In the genomic region with DNA sequence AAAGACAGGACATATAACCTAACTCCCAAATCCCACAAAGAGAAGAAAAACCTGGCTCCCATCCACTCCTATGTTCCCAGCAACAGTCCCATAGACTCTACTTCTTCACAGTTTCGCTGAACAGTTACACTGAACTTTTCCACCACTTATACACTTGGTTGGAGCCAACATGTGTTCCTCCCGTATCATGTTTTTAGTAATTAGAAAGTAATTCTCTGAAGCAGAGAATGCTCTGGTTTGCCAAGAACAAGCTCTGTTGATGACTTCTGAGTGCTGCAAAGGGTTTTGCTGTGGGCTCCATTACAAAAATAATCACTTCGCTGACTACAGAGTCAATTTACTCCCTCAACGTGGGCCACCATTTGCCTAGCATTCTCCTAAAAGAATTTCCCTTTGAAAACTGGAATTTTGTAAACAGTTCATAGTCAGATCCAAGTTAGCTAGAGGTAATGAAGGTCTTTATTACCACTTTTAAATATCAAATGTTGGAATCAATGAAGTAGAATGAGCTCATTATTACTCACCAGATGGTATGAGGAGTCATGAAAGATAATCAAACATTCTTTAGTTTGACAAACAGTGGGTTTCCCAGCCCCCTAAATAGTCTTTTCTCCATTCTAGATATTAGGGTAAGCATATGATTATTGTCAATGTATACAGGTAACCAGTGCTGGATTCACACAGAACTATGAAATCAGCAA, we compare ENCODE assay signal across 13 cellular contexts.
DNase-seq lines count a peak whose midpoint lies in the region; TF ChIP-seq lines count a peak whose summit lies in the region.
"Had no signal": no experiment of that assay in that cellular context is flagged by ENCODE, and none has a peak within 500 bp of the region (broad histone marks: within the 10 kb centered on the region; RNA-seq: fewer than 3 reads in every experiment).

No MANE protein-coding gene starts in this region.

- H3K36me3 ChIP-seq in skeletal muscle satellite cell (ENCODE audit: insufficient read depth, low read length), result no peaks in the 10 kb centered on the region
- H3K36me3 ChIP-seq: sigmoid colon had no signal

- peak overlapping the region; percentile 53 for H3K9ac ChIP-seq in skeletal muscle satellite cell (ENCODE audit: low read depth, low read length)

- H3K4me2 ChIP-seq in skeletal muscle satellite cell (ENCODE audit: low read length), result peak overlapping the region; percentile 48

- no peaks in the 10 kb centered on the region for H3K27me3 ChIP-seq in skeletal muscle satellite cell (ENCODE audit: control insufficient read depth, insufficient read depth, low read length)
- H3K27me3 ChIP-seq: sigmoid colon, testis had no signal

- peaks cover 18% of the 10 kb centered on the region for H3K4me1 Mint-ChIP-seq in mesothelial cell of epicardium
- peaks cover 21% of the 10 kb centered on the region for H3K4me1 Mint-ChIP-seq in type B pancreatic cell (ENCODE audit: unreplicated experiment)
- H3K4me1 Mint-ChIP-seq: CD8-positive, alpha-beta memory T cell; immature natural killer cell had no signal

- H3K4me3 Mint-ChIP-seq in mesothelial cell of epicardium, result no peak overlapping the region
- H3K4me3 Mint-ChIP-seq in type B pancreatic cell, result no peak overlapping the region
- H3K4me3 Mint-ChIP-seq: CD8-positive, alpha-beta memory T cell; immature natural killer cell had no signal

- H3K9me3 Mint-ChIP-seq in mesothelial cell of epicardium (peaks cover 6% of the 10 kb centered on the region), type B pancreatic cell (no peaks in the 10 kb centered on the region)
- H3K9me3 Mint-ChIP-seq: CD8-positive, alpha-beta memory T cell; immature natural killer cell had no signal

- H3K36me3 Mint-ChIP-seq in mesothelial cell of epicardium (no peaks in the 10 kb centered on the region), type B pancreatic cell (no peaks in the 10 kb centered on the region)
- H3K36me3 Mint-ChIP-seq: CD8-positive, alpha-beta memory T cell; immature natural killer cell had no signal

- H3K4me3 ChIP-seq in skeletal muscle satellite cell (ENCODE audit: low read length), result peak overlapping the region; percentile 11
- H3K4me3 ChIP-seq: sigmoid colon, testis had no signal

- no peak for TF ChIP-seq CTCF in mesothelial cell of epicardium (IDR thresholded peaks at IDR 0.05; ENCODE audit: unreplicated experiment)
- TF ChIP-seq CTCF in type B pancreatic cell (conservative IDR thresholded peaks at IDR 0.05), result no peak

- peaks cover 51% of the 10 kb centered on the region for H3K4me1 ChIP-seq in skeletal muscle satellite cell (ENCODE audit: control insufficient read depth, insufficient read depth, low read length)

- H3K27ac Mint-ChIP-seq in mesothelial cell of epicardium, result no peak overlapping the region
- H3K27ac Mint-ChIP-seq in type B pancreatic cell, result no peak overlapping the region
- H3K27ac Mint-ChIP-seq: CD8-positive, alpha-beta memory T cell; immature natural killer cell had no signal

- DNase-seq in NCI-H2171 treated with DMSO at 0.1 percent for 48 hours (lab: John Stamatoyannopoulos, UW) (peak; percentile 51), NCI-H2171 (lab: John Stamatoyannopoulos, UW) (no peak), RPMI7951 (ENCODE audit: low read depth) (peak; percentile 54), fibroblast of peridontal ligament (ENCODE audit: extremely low read depth) (peak; percentile 52), GM19238 (ENCODE audit: insufficient read length, low spot score) (no peak), mesothelial cell of epicardium (ENCODE audit: low spot score in 2 of 2, unreplicated experiment in 2 of 2) (no peak), type B pancreatic cell (ENCODE audit: extremely low spot score, unreplicated experiment) (no peak)
- DNase-seq: cerebellar nuclear complex, sigmoid colon had no signal

- H3K9me3 ChIP-seq in skeletal muscle satellite cell (replicated peaks; ENCODE audit: low read length), result no peaks in the 10 kb centered on the region
- H3K9me3 ChIP-seq: sigmoid colon, testis had no signal

- H3K27me3 Mint-ChIP-seq in mesothelial cell of epicardium (ENCODE audit: low read depth) (no peaks in the 10 kb centered on the region), type B pancreatic cell (peaks cover 2% of the 10 kb centered on the region)

Comparison
In these comparisons a context has a peak if more than half of its experiments do, and no peak if none do; other contexts are left out.
1. DNase-seq: peak in NCI-H2171 treated with DMSO at 0.1 percent for 48 hours (single experiment), RPMI7951 (single experiment) and fibroblast of peridontal ligament (single experiment); none in NCI-H2171 (single experiment), GM19238 (single experiment), mesothelial cell of epicardium (0 of 2) and type B pancreatic cell (single experiment).